9 cellular contexts compared by ENCODE assay signal in the genomic region with DNA sequence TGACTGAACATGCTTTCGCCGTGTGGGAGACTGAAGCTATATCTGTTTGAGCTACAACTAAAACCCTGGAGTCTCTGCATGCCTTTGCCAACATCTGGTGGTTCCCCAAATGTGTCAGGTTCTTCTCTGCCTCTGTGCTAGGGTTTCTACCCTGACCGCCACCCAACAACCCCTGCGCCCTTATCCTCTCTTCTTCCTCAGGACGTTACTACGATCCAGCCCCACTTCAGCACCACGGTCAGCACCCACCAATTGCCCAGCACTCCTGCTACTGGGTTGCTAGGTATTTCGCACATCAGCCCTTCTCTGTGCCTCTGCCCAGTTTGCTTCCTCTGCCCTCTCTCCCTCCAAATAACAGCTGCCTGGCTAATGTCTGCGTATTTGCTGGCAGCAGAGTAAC.
DNase-seq lines count a peak whose midpoint lies in the region; ATAC-seq and TF ChIP-seq lines count a peak whose summit lies in the region.
"Had no signal": no experiment of that assay in that cellular context is flagged by ENCODE, and none has a peak within 500 bp of the region (broad histone marks: within the 10 kb centered on the region; RNA-seq: fewer than 3 reads in every experiment).

No MANE protein-coding gene starts in this region.

- no peak overlapping the region for H2BK12ac ChIP-seq in trophoblast cell (ENCODE audit: low read length)

- no peak overlapping the region for H4K8ac ChIP-seq in trophoblast cell (ENCODE audit: low read depth, low read length)

- CTCF ChIA-PET in activated CD4-positive, alpha-beta T cell treated with anti-CD3 and anti-CD28 coated beads for 36 hours (lab: Charles Lee) = no interaction called here
- CTCF ChIA-PET in mammary epithelial cell (lab: Charles Lee; ENCODE audit: low non-redundant PET) = no interaction called here

- H3K4ac ChIP-seq in trophoblast cell (ENCODE audit: low read depth, low read length) = no peak overlapping the region

- in situ Hi-C loops in mammary epithelial cell (cut with MboI; ENCODE audit: low sequenced_read_pairs in 2 of 2) = no loop called here

- no peak overlapping the region for H3K27ac Mint-ChIP-seq in activated CD4-positive, alpha-beta T cell treated with anti-CD3 and anti-CD28 coated beads for 36 hours

- H3K36me3 Mint-ChIP-seq in activated CD4-positive, alpha-beta T cell treated with anti-CD3 and anti-CD28 coated beads for 36 hours (ENCODE audit: low read depth) = no peaks in the 10 kb centered on the region

- no peak overlapping the region for H4K91ac ChIP-seq in trophoblast cell (ENCODE audit: low read depth, low read length)

- H3K9me3 ChIP-seq in mammary epithelial cell (replicated peaks; ENCODE audit: insufficient read depth, low read length) (no peaks in the 10 kb centered on the region), trophoblast cell (ENCODE audit: insufficient read depth, low read depth, low read length) (no peaks in the 10 kb centered on the region)

- H3K18ac ChIP-seq in trophoblast cell (ENCODE audit: low read length) = no peak overlapping the region

- intact Hi-C loops in activated CD4-positive, alpha-beta T cell treated with anti-CD3 and anti-CD28 coated beads for 36 hours (cut with DNase I, micrococcal nuclease) = no loop called here
- intact Hi-C loops in mammary epithelial cell (cut with micrococcal nuclease) = loop anchor here (1.0 kb wide), 1 partner anchor 49 kb away; no protein-coding TSS in a partner anchor

- H2BK120ac ChIP-seq in trophoblast cell (ENCODE audit: insufficient read depth, low read length, poor library complexity) = no peak overlapping the region

- BruUV-seq in mammary epithelial cell (replicated peaks; lab: Mats Ljungman, UMichigan) = no TSS peak

- H3K27me3 ChIP-seq in mammary epithelial cell (ENCODE audit: insufficient read depth, low read length) (no peaks in the 10 kb centered on the region), trophoblast cell (ENCODE audit: insufficient read depth, low read length) (no peaks in the 10 kb centered on the region)

- H3K36me3 ChIP-seq in mammary epithelial cell (ENCODE audit: insufficient read depth, low read length) (no peaks in the 10 kb centered on the region), trophoblast cell (ENCODE audit: control insufficient read depth in 1 of 2, insufficient read depth in 2 of 2, low read length in 2 of 2) (no peaks in the 10 kb centered on the region)

- WGBS in mammary epithelial cell (ENCODE audit: low coverage, missing lambda C conversion rate) = 60% methylated on average over 9 of the region's 9 CpGs
- WGBS in trophoblast cell (ENCODE audit: extremely low coverage, insufficient coverage, insufficient read length) = no CpG with 5 or more reads among the region's 9 CpGs

- H3K4me1 ChIP-seq in mammary epithelial cell (ENCODE audit: insufficient read depth, low read length) = no peaks in the 10 kb centered on the region
- H3K4me1 ChIP-seq in trophoblast cell (ENCODE audit: control insufficient read depth in 1 of 2, insufficient read depth in 2 of 2, low read length in 2 of 2) = no peaks in the 10 kb centered on the region

- H3K14ac ChIP-seq in trophoblast cell (ENCODE audit: low read length) = no peak overlapping the region

- no peaks in the 10 kb centered on the region for H3K79me1 ChIP-seq in trophoblast cell (ENCODE audit: low read length)

- H3K4me3 Mint-ChIP-seq in activated CD4-positive, alpha-beta T cell treated with anti-CD3 and anti-CD28 coated beads for 36 hours = no peak overlapping the region

- H3K4me3 ChIP-seq in mammary epithelial cell (replicated peaks in 1 of 3; ENCODE audit: insufficient read depth in 1 of 3, low read depth in 2 of 3, low read length in 3 of 3) = no peak overlapping the region
- H3K4me3 ChIP-seq in trophoblast cell (ENCODE audit: low read depth, low read length) = no peak overlapping the region

- H3K4me1 Mint-ChIP-seq in activated CD4-positive, alpha-beta T cell treated with anti-CD3 and anti-CD28 coated beads for 36 hours = no peaks in the 10 kb centered on the region

- no peak overlapping the region for H3K9ac ChIP-seq in mammary epithelial cell (ENCODE audit: insufficient read depth, low read length)
- no peak overlapping the region for H3K9ac ChIP-seq in trophoblast cell (ENCODE audit: low read length)

- no peak overlapping the region for H2BK5ac ChIP-seq in trophoblast cell (ENCODE audit: low read depth, low read length, poor library complexity)

- H3K23ac ChIP-seq in trophoblast cell (ENCODE audit: low read length) = no peak overlapping the region

- no peaks in the 10 kb centered on the region for H4K20me1 ChIP-seq in mammary epithelial cell (ENCODE audit: insufficient read depth, low read length)

- H2AFZ ChIP-seq in mammary epithelial cell (ENCODE audit: low read depth, low read length) = no peak overlapping the region
- no peak overlapping the region for H2AFZ ChIP-seq in trophoblast cell (ENCODE audit: insufficient read depth, low read length, poor library complexity)

- DNase-seq in activated CD4-positive, alpha-beta T cell treated with anti-CD3 and anti-CD28 coated beads for 36 hours = peak; percentile 55
- no peak for DNase-seq in activated CD4-positive, alpha-beta T cell treated with anti-CD3 and anti-CD28 coated beads for 4 hours
- peak; percentile 20 for DNase-seq in NAMALWA (ENCODE audit: low spot score)
- peak; percentile 25 for DNase-seq in mammary epithelial cell
- peak; percentile 21 to 62 for DNase-seq in trophoblast cell
- DNase-seq: NCI-H774 had no signal

- no peak for ATAC-seq in activated CD4-positive, alpha-beta T cell treated with anti-CD3 and anti-CD28 coated beads for 36 hours
- ATAC-seq in GM21423 (IDR thresholded peaks at IDR 0.05; ENCODE audit: unreplicated experiment) (no peak), HG02759 (IDR thresholded peaks at IDR 0.05; ENCODE audit: unreplicated experiment) (no peak), GM21529 (IDR thresholded peaks at IDR 0.05; ENCODE audit: unreplicated experiment) (no peak)

- dilution Hi-C loops in mammary epithelial cell (cut with HindIII; ENCODE audit: low sequenced_read_pairs) = no loop called here

- no peaks in the 10 kb centered on the region for H3K79me2 ChIP-seq in mammary epithelial cell (ENCODE audit: insufficient read depth, low read length)
- H3K79me2 ChIP-seq in trophoblast cell (ENCODE audit: control insufficient read depth, insufficient read depth, low read length, poor library complexity) = no peaks in the 10 kb centered on the region

- H4K12ac ChIP-seq in trophoblast cell (ENCODE audit: low read depth, low read length) = no peak overlapping the region

- POLR2A ChIA-PET in activated CD4-positive, alpha-beta T cell treated with anti-CD3 and anti-CD28 coated beads for 36 hours (lab: Charles Lee) = no interaction called here

- H3K27ac ChIP-seq in mammary epithelial cell (ENCODE audit: insufficient read depth, low read depth, low read length) = no peak overlapping the region
- H3K27ac ChIP-seq in trophoblast cell (ENCODE audit: low read depth, low read length) = no peak overlapping the region

- H2AK5ac ChIP-seq in trophoblast cell (ENCODE audit: low read length) = no peak overlapping the region

- no peaks in the 10 kb centered on the region for H3K9me3 Mint-ChIP-seq in activated CD4-positive, alpha-beta T cell treated with anti-CD3 and anti-CD28 coated beads for 36 hours (ENCODE audit: low read depth)

- H3K4me2 ChIP-seq in mammary epithelial cell (ENCODE audit: insufficient read depth, low read depth, low read length) = no peak overlapping the region
- no peak overlapping the region for H3K4me2 ChIP-seq in trophoblast cell (ENCODE audit: low read length)

- TF ChIP-seq CTCF in mammary epithelial cell (conservative IDR thresholded peaks at IDR 0.05 in 1 of 2, IDR thresholded peaks at IDR 0.05 in 1 of 2; ENCODE audit: extremely low read depth in 1 of 2, insufficient read depth in 1 of 2, low read depth in 1 of 2, low read length in 2 of 2) = no peak

- peaks cover 7% of the 10 kb centered on the region for H3K27me3 Mint-ChIP-seq in activated CD4-positive, alpha-beta T cell treated with anti-CD3 and anti-CD28 coated beads for 36 hours

Comparison
In these comparisons a context has a peak if more than half of its experiments do, and no peak if none do; other contexts are left out.
1. DNase-seq: peak in activated CD4-positive, alpha-beta T cell treated with anti-CD3 and anti-CD28 coated beads for 36 hours (single experiment), NAMALWA (single experiment), mammary epithelial cell (single experiment) and trophoblast cell (2 of 2); none in activated CD4-positive, alpha-beta T cell treated with anti-CD3 and anti-CD28 coated beads for 4 hours (0 of 2).